Comparison of ENCODE assay signal across 13 cellular contexts in genomic region chr14:65304239-65304638, GRCh38.
A peak's percentile ranks its signal among the peaks of the same experiment; 100 is the strongest.
DNase-seq lines count a peak whose midpoint lies in the region; ATAC-seq, FAIRE-seq and TF ChIP-seq lines count a peak whose summit lies in the region.
"Had no signal": no experiment of that assay in that cellular context is flagged by ENCODE, and none has a peak within 500 bp of the region (broad histone marks: within the 10 kb centered on the region; RNA-seq: fewer than 3 reads in every experiment).

No MANE protein-coding gene starts in this region.

- no peak overlapping the region for H3K4ac ChIP-seq in H1 (replicated peaks; ENCODE audit: insufficient read length, low read depth, low read length)

- no peak for TF ChIP-seq RAD21 in H1 (IDR thresholded peaks at IDR 0.05 in 1 of 2, conservative IDR thresholded peaks at IDR 0.05 in 1 of 2; ENCODE audit: low read depth in 2 of 2, low read length in 2 of 2)

- H3K4me1 ChIP-seq in H1 (replicated peaks in 1 of 4; ENCODE audit: control insufficient read depth in 3 of 4, insufficient read depth in 4 of 4, low read length in 3 of 4), result peaks cover 0 to 3% (median 2%) of the 10 kb centered on the region in 4 experiments; a peak in 3 of 7 replicates
- H3K4me1 ChIP-seq: SJCRH30 had no signal

- H3K79me1 ChIP-seq in H1 (ENCODE audit: low read depth, low read length), result no peaks in the 10 kb centered on the region

- H3K27me3 ChIP-seq in H1 (replicated peaks in 1 of 4; ENCODE audit: control insufficient read depth in 3 of 4, extremely low read depth in 1 of 4, insufficient read depth in 3 of 4, low read length in 3 of 4), result no peaks in the 10 kb centered on the region
- H3K27me3 ChIP-seq: body of pancreas, SJCRH30 had no signal

- no peak overlapping the region for H3K23ac ChIP-seq in H1 (ENCODE audit: insufficient read length)

- H3K9ac ChIP-seq in H1 (replicated peaks in 1 of 4; ENCODE audit: extremely low read depth in 1 of 4, low read depth in 3 of 4, low read length in 3 of 4), result no peak overlapping the region

- POLR2A ChIA-PET in H1 (lab: Charles Lee; ENCODE audit: partially characterized antibody), result no interaction called here

- H3K23me2 ChIP-seq in H1 (ENCODE audit: low read depth, low read length), result no peaks in the 10 kb centered on the region; the same call in 1 of the 2 replicates

- peak overlapping the region; percentile 15 for H3K18ac ChIP-seq in H1 (ENCODE audit: extremely low read depth, low read length)

- FAIRE-seq in H1 (lab: Jason Lieb, UNC), result no peak

- H2BK20ac ChIP-seq in H1 (ENCODE audit: low read length), result peak overlapping the region; percentile 21; the same call in 1 of the 2 replicates

- peak overlapping the region; percentile 80; the same call in 1 of the 2 replicates for H2BK12ac ChIP-seq in H1 (ENCODE audit: low read depth, low read length)

- 74% methylated on average over 4 of the region's 4 CpGs; no CpG with 5 or more reads in 1 of the 2 experiments for WGBS in H1 (ENCODE audit: extremely low coverage in 1 of 2, insufficient coverage in 1 of 2, insufficient read length in 1 of 2, insufficient replicate concordance in 2 of 2, low coverage in 1 of 2, low lambda C conversion rate in 2 of 2, missing lambda C conversion rate in 1 of 2), 2 experiments

- peaks cover 3% of the 10 kb centered on the region for H3K36me3 Mint-ChIP-seq in activated T-cell treated with anti-CD3 and anti-CD28 coated beads, Interleukin-2, amount 50 U/mL, for 4 hours (ENCODE audit: insufficient read depth)
- peaks cover 3% of the 10 kb centered on the region for H3K36me3 Mint-ChIP-seq in effector memory CD8-positive, alpha-beta T cell (ENCODE audit: insufficient read depth)

- H2BK120ac ChIP-seq in H1 (replicated peaks; ENCODE audit: low read depth, low read length), result no peak overlapping the region

- CTCF ChIA-PET in H1 (lab: Charles Lee; ENCODE audit: partially characterized antibody), result interaction anchor here (0.7 to 1.2 kb wide), 3 partner anchors 78 to 657 kb away, joined by 3 to 4 read pairs (median 3); no protein-coding TSS in a partner anchor

- H2AFZ ChIP-seq in H1 (ENCODE audit: low read length), result no peak overlapping the region

- TF ChIP-seq CTCF in H1 (IDR thresholded peaks at IDR 0.05; ENCODE audit: control extremely low read depth in 1 of 3, insufficient read depth in 1 of 3, low read depth in 1 of 3, low read length in 3 of 3), result no peak

- ATAC-seq in activated T-cell treated with anti-CD3 and anti-CD28 coated beads, Interleukin-2, amount 50 U/mL, for 4 hours, result no peak
- no peak for ATAC-seq in effector memory CD8-positive, alpha-beta T cell (replicated peaks)
- ATAC-seq: body of pancreas had no signal

- H3K4me2 ChIP-seq in H1 (ENCODE audit: insufficient read depth in 1 of 2, low read depth in 2 of 2, low read length in 2 of 2), result no peak overlapping the region

- no peak overlapping the region for H2BK15ac ChIP-seq in H1 (ENCODE audit: low read length)

- no peak overlapping the region for H4K8ac ChIP-seq in H1 (ENCODE audit: extremely low read depth, insufficient read depth, low read length)

- H3K4me3 ChIP-seq in H1 (ENCODE audit: extremely low read depth in 1 of 4, insufficient read depth in 2 of 4, low read depth in 3 of 4, low read length in 4 of 4), result no peak overlapping the region
- H3K4me3 ChIP-seq: body of pancreas, SJCRH30 had no signal

- no peak overlapping the region for H2BK5ac ChIP-seq in H1 (ENCODE audit: low read depth, low read length)

- no peaks in the 10 kb centered on the region for H3K9me3 Mint-ChIP-seq in activated T-cell treated with anti-CD3 and anti-CD28 coated beads, Interleukin-2, amount 50 U/mL, for 4 hours
- H3K9me3 Mint-ChIP-seq in effector memory CD8-positive, alpha-beta T cell, result no peaks in the 10 kb centered on the region

- H3K27me3 Mint-ChIP-seq in activated T-cell treated with anti-CD3 and anti-CD28 coated beads, Interleukin-2, amount 50 U/mL, for 4 hours (ENCODE audit: low read depth), result no peaks in the 10 kb centered on the region
- H3K27me3 Mint-ChIP-seq in effector memory CD8-positive, alpha-beta T cell, result no peaks in the 10 kb centered on the region

- no peaks in the 10 kb centered on the region for H3K9me3 ChIP-seq in H1 (ENCODE audit: insufficient read depth in 2 of 2, low read depth in 1 of 2, low read length in 1 of 2)
- H3K9me3 ChIP-seq: body of pancreas, SJCRH30 had no signal

- DNase-seq in activated T-cell treated with anti-CD3 and anti-CD28 coated beads, Interleukin-2, amount 50 U/mL, for 4 hours, result no peak
- DNase-seq in activated T-cell treated with anti-CD3 and anti-CD28 coated beads, Interleukin-2, amount 50 U/mL, for 1 hour, result no peak
- peak; percentile 30 for DNase-seq in RPMI8226
- DNase-seq in H1 (ENCODE audit: low read depth in 1 of 2, low spot score in 2 of 2), result no peak
- no peak for DNase-seq in substantia nigra (lab: John Stamatoyannopoulos, UW)
- DNase-seq in NCI-H1105 treated with DMSO at 0.1 percent for 48 hours (lab: John Stamatoyannopoulos, UW), result no peak
- no peak for DNase-seq in effector memory CD8-positive, alpha-beta T cell
- DNase-seq in SHP77 (lab: John Stamatoyannopoulos, UW), result no peak
- DNase-seq: body of pancreas, NCI-H1930, NCI-H774, nucleus accumbens, SJCRH30 had no signal

- no peak overlapping the region for H4K5ac ChIP-seq in H1 (ENCODE audit: insufficient read length, low read depth, low read length)

- H3K79me2 ChIP-seq in H1 (ENCODE audit: control insufficient read depth in 1 of 2, insufficient read depth in 2 of 2, low read length in 2 of 2), result no peaks in the 10 kb centered on the region

- H3K27ac ChIP-seq in H1 (ENCODE audit: low read depth, low read length) (no peak overlapping the region), substantia nigra (ENCODE audit: low read depth, low read length, poor library complexity, severe bottlenecking) (peak overlapping the region; percentile 54)
- H3K27ac ChIP-seq: SJCRH30 had no signal

- TF ChIP-seq EP300 in H1 (IDR thresholded peaks at IDR 0.05; ENCODE audit: borderline replicate concordance in 1 of 2, low read depth in 2 of 2, low read length in 2 of 2), result no peak

- no peak overlapping the region for H4K91ac ChIP-seq in H1 (replicated peaks; ENCODE audit: insufficient read length, low read length)

- no peaks in the 10 kb centered on the region for H4K20me1 ChIP-seq in H1 (replicated peaks in 1 of 2; ENCODE audit: control insufficient read depth in 1 of 2, insufficient read depth in 2 of 2, low read length in 2 of 2)

- peaks cover 48% of the 10 kb centered on the region for H3K4me1 Mint-ChIP-seq in activated T-cell treated with anti-CD3 and anti-CD28 coated beads, Interleukin-2, amount 50 U/mL, for 4 hours (ENCODE audit: low read depth)
- peaks cover 5 to 8% of the 10 kb centered on the region in 2 donors for H3K4me1 Mint-ChIP-seq in effector memory CD8-positive, alpha-beta T cell (ENCODE audit: low read depth in 2 of 2)

- H2AK5ac ChIP-seq in H1 (ENCODE audit: low read depth, low read length), result no peak overlapping the region

- H3K36me3 ChIP-seq in H1 (ENCODE audit: control insufficient read depth in 2 of 4, insufficient read depth in 4 of 4, low read length in 3 of 4), result no peaks in the 10 kb centered on the region
- H3K36me3 ChIP-seq: SJCRH30 had no signal

- H3K56ac ChIP-seq in H1 (replicated peaks; ENCODE audit: insufficient read length, low read depth, low read length), result no peak overlapping the region

- no peak overlapping the region for H3K27ac Mint-ChIP-seq in effector memory CD8-positive, alpha-beta T cell

- TF ChIP-seq POLR2A in H1 (IDR thresholded peaks at IDR 0.05; ENCODE audit: control extremely low read depth in 1 of 2, low read depth in 2 of 2, low read length in 2 of 2), result no peak

- H3K4me3 Mint-ChIP-seq in activated T-cell treated with anti-CD3 and anti-CD28 coated beads, Interleukin-2, amount 50 U/mL, for 4 hours, result peak overlapping the region; percentile 19
- no peak overlapping the region for H3K4me3 Mint-ChIP-seq in effector memory CD8-positive, alpha-beta T cell

- H3K14ac ChIP-seq in H1 (ENCODE audit: insufficient read length), result no peak overlapping the region

TF ChIP-seq in H1, 55 proteins besides CTCF, POLR2A, EP300 and RAD21:
- TF ChIP-seq BACH1 (IDR thresholded peaks at IDR 0.05; ENCODE audit: low read length) (no peak), CBX8 (IDR thresholded peaks at IDR 0.05; ENCODE audit: borderline replicate concordance, low read depth, low read length) (no peak), TEAD4 (IDR thresholded peaks at IDR 0.05; ENCODE audit: low read depth, low read length) (no peak), BRCA1 (IDR thresholded peaks at IDR 0.05; ENCODE audit: low read depth, low read length) (no peak), SP1 (IDR thresholded peaks at IDR 0.05; ENCODE audit: low read depth, low read length) (no peak), KDM1A (IDR thresholded peaks at IDR 0.05; ENCODE audit: borderline replicate concordance, low read length) (no peak), SUZ12 (IDR thresholded peaks at IDR 0.05; ENCODE audit: low read length) (no peak), ATF3 (IDR thresholded peaks at IDR 0.05; ENCODE audit: insufficient read depth, low read depth, low read length) (no peak), RXRA (IDR thresholded peaks at IDR 0.05; ENCODE audit: insufficient read depth, low read depth, low read length) (no peak), NRF1 (IDR thresholded peaks at IDR 0.05; ENCODE audit: low read depth, low read length) (no peak), SIX5 (IDR thresholded peaks at IDR 0.05; ENCODE audit: low read depth, low read length) (no peak), POLR2AphosphoS5 (IDR thresholded peaks at IDR 0.05; ENCODE audit: low read depth, low read length) (no peak), RBBP5 (IDR thresholded peaks at IDR 0.05; ENCODE audit: borderline replicate concordance, low read depth, low read length) (no peak), EZH2 (IDR thresholded peaks at IDR 0.05; ENCODE audit: low read depth, low read length, severe bottlenecking) (no peak), CBX5 (IDR thresholded peaks at IDR 0.05; ENCODE audit: low read depth, low read length) (no peak), MAFK (IDR thresholded peaks at IDR 0.05; ENCODE audit: low read depth, low read length) (no peak), SP4 (IDR thresholded peaks at IDR 0.05; ENCODE audit: low read length) (no peak)
